15 cellular contexts compared by ENCODE assay signal in the genomic region with DNA sequence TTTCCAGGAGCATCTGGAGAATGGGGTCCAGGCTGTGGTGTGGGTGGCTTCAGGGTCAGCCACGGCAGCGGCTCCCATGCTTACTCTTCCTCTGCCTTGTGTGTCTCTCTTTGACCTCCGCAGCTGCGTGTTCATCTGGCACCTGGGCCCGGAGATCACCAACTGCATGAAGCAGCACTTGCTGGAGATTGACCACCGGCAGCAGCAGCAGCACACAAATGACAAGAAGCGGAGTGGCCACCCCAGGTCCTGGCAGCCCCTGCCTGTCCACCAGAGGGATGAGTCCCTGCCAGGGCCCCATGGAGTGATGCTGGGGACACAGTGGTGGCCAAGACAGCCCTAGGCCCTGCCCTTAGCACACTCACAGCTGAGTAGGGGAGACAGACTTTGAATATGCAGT. TPM values are rescaled to one million over a fixed set of nuclear protein-coding genes. Genes with fewer than 3 reads are reported as not detected.
"Had no signal": no experiment of that assay in that cellular context is flagged by ENCODE, and none has a peak within 500 bp of the region (broad histone marks: within the 10 kb centered on the region; RNA-seq: fewer than 3 reads in every experiment).

No MANE protein-coding gene starts in this region.

- H3K4me1 Mint-ChIP-seq: activated naive CD4-positive, alpha-beta T cell treated with anti-CD3 and anti-CD28 coated beads, Interleukin-2, amount 10 ng/mL, durations not matched to agents 7 days and 5 days; immature natural killer cell; mesothelial cell of epicardium; neural progenitor cell had no signal

- ATAC-seq: lower lobe of right lung, SK-N-SH treated with all-trans-retinoic acid at 6 μM for 48 hours had no signal

- H3K27me3 ChIP-seq: esophagus muscularis mucosa, neural progenitor cell, tibial nerve had no signal

- H3K9me3 ChIP-seq: esophagus muscularis mucosa, lower lobe of right lung, tibial nerve had no signal

- H3K9me3 Mint-ChIP-seq: activated naive CD4-positive, alpha-beta T cell treated with anti-CD3 and anti-CD28 coated beads, Interleukin-2, amount 10 ng/mL, durations not matched to agents 7 days and 5 days; brain; immature natural killer cell; mesothelial cell of epicardium; neural progenitor cell; T-helper 1 cell treated with Interleukin-12 subunit alpha and Interleukin-12 subunit beta and Interleukin-4 antibody, amounts not matched to agents 30 μg/mL and 1 μg/mL, for 36 hours had no signal

- H3K36me3 ChIP-seq: esophagus muscularis mucosa, lower lobe of right lung, neural progenitor cell, tibial nerve had no signal

- H3K4me3 ChIP-seq: esophagus muscularis mucosa, lower lobe of right lung, neural progenitor cell, tibial nerve had no signal

- H3K27ac ChIP-seq: esophagus muscularis mucosa, lower lobe of right lung, neural progenitor cell had no signal

- DNase-seq: activated naive CD4-positive, alpha-beta T cell treated with anti-CD3 and anti-CD28 coated beads, Interleukin-2, amount 10 ng/mL, durations not matched to agents 7 days and 5 days; amniotic stem cell; immature natural killer cell; lower lobe of right lung; retina; stimulated activated CD4-positive, alpha-beta T cell treated with anti-CD3 and anti-CD28 coated beads, Interleukin-4, amount 100 ng/mL, for 1 hour had no signal

- H3K4me3 Mint-ChIP-seq: activated naive CD4-positive, alpha-beta T cell treated with anti-CD3 and anti-CD28 coated beads, Interleukin-2, amount 10 ng/mL, durations not matched to agents 7 days and 5 days; brain; immature natural killer cell; mesothelial cell of epicardium; neural progenitor cell; T-helper 1 cell treated with Interleukin-12 subunit alpha and Interleukin-12 subunit beta and Interleukin-4 antibody, amounts not matched to agents 30 μg/mL and 1 μg/mL, for 36 hours had no signal

- H3K27me3 Mint-ChIP-seq: activated naive CD4-positive, alpha-beta T cell treated with anti-CD3 and anti-CD28 coated beads, Interleukin-2, amount 10 ng/mL, durations not matched to agents 7 days and 5 days; brain had no signal

- H3K4me1 ChIP-seq: lower lobe of right lung, neural progenitor cell had no signal

- H3K27ac Mint-ChIP-seq: immature natural killer cell, mesothelial cell of epicardium, neural progenitor cell had no signal

RNA-seq across cellular contexts. Expression of a gene that starts 18.4 kb away (rescaled TPM):
- total RNA-seq: esophagus muscularis mucosa, fibroblast of villous mesenchyme, lower lobe of right lung, mesothelial cell of epicardium, myocyte, tibial nerve had no signal
- polyA plus RNA-seq: immature natural killer cell had no signal
